22 cellular contexts compared by ENCODE assay signal in genomic region chr4:170591076-170591475, GRCh38.
A peak's percentile ranks its signal among the peaks of the same experiment; 100 is the strongest.
DNase-seq lines count a peak whose midpoint lies in the region; ATAC-seq and TF ChIP-seq lines count a peak whose summit lies in the region.
"Had no signal": no experiment of that assay in that cellular context is flagged by ENCODE, and none has a peak within 500 bp of the region (broad histone marks: within the 10 kb centered on the region; RNA-seq: fewer than 3 reads in every experiment).

No MANE protein-coding gene starts in this region.

- BruUV-seq in mammary epithelial cell (replicated peaks; lab: Mats Ljungman, UMichigan), result no TSS peak

- intact Hi-C loops in mammary epithelial cell (cut with micrococcal nuclease), result loop anchor here (5.0 kb wide), 1 partner anchor 126 kb away; no protein-coding TSS in a partner anchor
- intact Hi-C loops in breast epithelium (cut with DNase I; ENCODE audit: low total_unique reads), result no loop called here
- intact Hi-C loops in mucosa of descending colon (cut with DNase I, micrococcal nuclease), result no loop called here

- H3K4me1 ChIP-seq in mammary epithelial cell (ENCODE audit: insufficient read depth, low read length), result no peaks in the 10 kb centered on the region
- no peaks in the 10 kb centered on the region for H3K4me1 ChIP-seq in breast epithelium
- H3K4me1 ChIP-seq in mucosa of descending colon (ENCODE audit: low read depth), result no peaks in the 10 kb centered on the region

- H4K20me1 ChIP-seq in mammary epithelial cell (ENCODE audit: insufficient read depth, low read length), result no peaks in the 10 kb centered on the region

- no peak for ATAC-seq in mucosa of descending colon

- H3K4me2 ChIP-seq in mammary epithelial cell (ENCODE audit: insufficient read depth, low read depth, low read length), result no peak overlapping the region
- H3K4me2 ChIP-seq: KMS-11 had no signal

- CTCF ChIA-PET in mammary epithelial cell (lab: Charles Lee; ENCODE audit: low non-redundant PET), result no interaction called here

- H3K9me3 ChIP-seq in mammary epithelial cell (replicated peaks; ENCODE audit: insufficient read depth, low read length) (no peaks in the 10 kb centered on the region), breast epithelium (no peaks in the 10 kb centered on the region), mucosa of descending colon (no peaks in the 10 kb centered on the region)

- TF ChIP-seq POLR2A in breast epithelium (IDR thresholded peaks at IDR 0.05) (no peak), erythroblast (IDR thresholded peaks at IDR 0.05; ENCODE audit: low read length) (no peak)

- no peak overlapping the region for H3K27ac ChIP-seq in mammary epithelial cell (ENCODE audit: insufficient read depth, low read depth, low read length)
- H3K27ac ChIP-seq in breast epithelium, result no peak overlapping the region
- H3K27ac ChIP-seq: C4-2B, KMS-11, RWPE1, SK-N-MC had no signal

- no peaks in the 10 kb centered on the region for H3K79me2 ChIP-seq in mammary epithelial cell (ENCODE audit: insufficient read depth, low read length)

- H3K27me3 ChIP-seq in mammary epithelial cell (ENCODE audit: insufficient read depth, low read length), result no peaks in the 10 kb centered on the region
- no peaks in the 10 kb centered on the region for H3K27me3 ChIP-seq in breast epithelium

- in situ Hi-C loops in mammary epithelial cell (cut with MboI; ENCODE audit: low sequenced_read_pairs in 2 of 2), result loop anchor here (10.0 to 25.0 kb wide), 3 partner anchors 246 to 329 kb away; no protein-coding TSS in a partner anchor

- H3K36me3 ChIP-seq in mammary epithelial cell (ENCODE audit: insufficient read depth, low read length), result no peaks in the 10 kb centered on the region
- no peaks in the 10 kb centered on the region for H3K36me3 ChIP-seq in breast epithelium
- H3K36me3 ChIP-seq in mucosa of descending colon (ENCODE audit: low read depth), result no peaks in the 10 kb centered on the region

- no peak for TF ChIP-seq CTCF in mammary epithelial cell (conservative IDR thresholded peaks at IDR 0.05 in 1 of 2, IDR thresholded peaks at IDR 0.05 in 1 of 2; ENCODE audit: extremely low read depth in 1 of 2, insufficient read depth in 1 of 2, low read depth in 1 of 2, low read length in 2 of 2)
- TF ChIP-seq CTCF in breast epithelium (IDR thresholded peaks at IDR 0.05), result no peak
- TF ChIP-seq CTCF in choroid plexus epithelial cell (conservative IDR thresholded peaks at IDR 0.05; ENCODE audit: low read depth, low read length), result no peak
- TF ChIP-seq CTCF in mucosa of descending colon (IDR thresholded peaks at IDR 0.05), result no peak

- DNase-seq in mammary epithelial cell (no peak), breast epithelium (ENCODE audit: low spot score in 2 of 2) (no peak), choroid plexus epithelial cell (ENCODE audit: low read depth) (peak; percentile 31), iris pigment epithelial cell (ENCODE audit: low read depth) (peak; percentile 3), mucosa of descending colon (no peak), LoVo (ENCODE audit: low spot score) (no peak), erythroblast (lab: John Stamatoyannopoulos, UW) (no peak)
- DNase-seq: 8988T; GF-D8; HCEC 1CT; NCI-H1694; NCI-H2081; NCI-H2171; NCI-H345; NCI-H524; NCI-H774; NK-92 treated with Interleukin-12 subunit alpha and Interleukin-12 subunit beta, amount 100 ng/mL, for 24 hours; SHP77 treated with DMSO at 0.1 percent for 48 hours had no signal

- 92% methylated on average over 3 of the region's 3 CpGs for WGBS in mammary epithelial cell (ENCODE audit: low coverage, missing lambda C conversion rate)

- H3K4me3 ChIP-seq in mammary epithelial cell (replicated peaks in 1 of 3; ENCODE audit: insufficient read depth in 1 of 3, low read depth in 2 of 3, low read length in 3 of 3) (no peak overlapping the region), breast epithelium (no peak overlapping the region), choroid plexus epithelial cell (ENCODE audit: low read depth, low read length) (no peak overlapping the region), mucosa of descending colon (no peak overlapping the region)
- H3K4me3 ChIP-seq: SK-N-MC had no signal

- peak overlapping the region; percentile 30 for H2AFZ ChIP-seq in mammary epithelial cell (ENCODE audit: low read depth, low read length)

- no peak overlapping the region for H3K9ac ChIP-seq in mammary epithelial cell (ENCODE audit: insufficient read depth, low read length)
- H3K9ac ChIP-seq: KMS-11 had no signal

- dilution Hi-C loops in mammary epithelial cell (cut with HindIII; ENCODE audit: low sequenced_read_pairs), result no loop called here

Comparison
In these comparisons a context has a peak if more than half of its experiments do, and no peak if none do; other contexts are left out.
1. DNase-seq: peak in choroid plexus epithelial cell (single experiment) and iris pigment epithelial cell (single experiment); none in mammary epithelial cell (single experiment), breast epithelium (0 of 2), mucosa of descending colon (0 of 3), LoVo (single experiment) and erythroblast (0 of 2).